Comparison of ENCODE assay signal across 22 cellular contexts in genomic region chr22:17871726-17872458, GRCh38.
DNase-seq lines count a peak whose midpoint lies in the region; ATAC-seq and TF ChIP-seq lines count a peak whose summit lies in the region.
"Had no signal": no experiment of that assay in that cellular context is flagged by ENCODE, and none has a peak within 500 bp of the region (broad histone marks: within the 10 kb centered on the region; RNA-seq: fewer than 3 reads in every experiment).

No MANE protein-coding gene starts in this region.

- H3K27ac ChIP-seq in caudate nucleus (ENCODE audit: low read depth, low read length) (peak overlapping the region; percentile 27), cardiac muscle cell (peak overlapping the region; percentile 13)
- H3K27ac ChIP-seq: neutrophil, sigmoid colon, upper lobe of right lung had no signal

- peaks cover 0 to 5% (median 4%) of the 10 kb centered on the region in 3 donors for H3K4me1 Mint-ChIP-seq in naive B cell
- H3K4me1 Mint-ChIP-seq in activated naive CD8-positive, alpha-beta T cell treated with anti-CD3 and anti-CD28 coated beads, Interleukin-2, amount 50 U/mL, for 24 hours: no peaks in the 10 kb centered on the region
- H3K4me1 Mint-ChIP-seq in activated T-helper 2 cell treated with anti-CD3 and anti-CD28 coated beads, Interferon-gamma antibody, Interleukin-2, Interleukin-4, amounts not matched to agents 10 μg/mL and 5 μg/mL and 100 μg/mL, durations not matched to agents 14 hours and 24 hours and 36 hours (ENCODE audit: low read depth): no peaks in the 10 kb centered on the region
- H3K4me1 Mint-ChIP-seq: endodermal cell had no signal

- no peaks in the 10 kb centered on the region for H3K27me3 Mint-ChIP-seq in naive B cell
- no peaks in the 10 kb centered on the region for H3K27me3 Mint-ChIP-seq in activated naive CD8-positive, alpha-beta T cell treated with anti-CD3 and anti-CD28 coated beads, Interleukin-2, amount 50 U/mL, for 24 hours
- no peaks in the 10 kb centered on the region for H3K27me3 Mint-ChIP-seq in activated T-helper 2 cell treated with anti-CD3 and anti-CD28 coated beads, Interferon-gamma antibody, Interleukin-2, Interleukin-4, amounts not matched to agents 10 μg/mL and 5 μg/mL and 100 μg/mL, durations not matched to agents 14 hours and 24 hours and 36 hours (ENCODE audit: low read depth)

- H3K27me3 ChIP-seq in cardiac muscle cell: no peaks in the 10 kb centered on the region
- H3K27me3 ChIP-seq: neutrophil, sigmoid colon, upper lobe of right lung had no signal

- intact Hi-C loops in activated T-helper 2 cell treated with anti-CD3 and anti-CD28 coated beads, Interferon-gamma antibody, Interleukin-2, Interleukin-4, amounts not matched to agents 10 μg/mL and 5 μg/mL and 100 μg/mL, durations not matched to agents 14 hours and 24 hours and 36 hours (cut with micrococcal nuclease): no loop called here

- no peak overlapping the region for H3K4me3 Mint-ChIP-seq in naive B cell
- no peak overlapping the region for H3K4me3 Mint-ChIP-seq in activated naive CD8-positive, alpha-beta T cell treated with anti-CD3 and anti-CD28 coated beads, Interleukin-2, amount 50 U/mL, for 24 hours
- no peak overlapping the region for H3K4me3 Mint-ChIP-seq in activated T-helper 2 cell treated with anti-CD3 and anti-CD28 coated beads, Interferon-gamma antibody, Interleukin-2, Interleukin-4, amounts not matched to agents 10 μg/mL and 5 μg/mL and 100 μg/mL, durations not matched to agents 14 hours and 24 hours and 36 hours (ENCODE audit: low read depth)
- H3K4me3 Mint-ChIP-seq: endodermal cell, HFFc6 had no signal

- H3K27ac Mint-ChIP-seq in naive B cell: peak overlapping the region; percentile 10 to 89 (median 70)
- H3K27ac Mint-ChIP-seq in activated naive CD8-positive, alpha-beta T cell treated with anti-CD3 and anti-CD28 coated beads, Interleukin-2, amount 50 U/mL, for 24 hours: no peak overlapping the region
- H3K27ac Mint-ChIP-seq in activated T-helper 2 cell treated with anti-CD3 and anti-CD28 coated beads, Interferon-gamma antibody, Interleukin-2, Interleukin-4, amounts not matched to agents 10 μg/mL and 5 μg/mL and 100 μg/mL, durations not matched to agents 14 hours and 24 hours and 36 hours: no peak overlapping the region
- H3K27ac Mint-ChIP-seq: endodermal cell, HFFc6 had no signal

- H3K9me3 Mint-ChIP-seq in naive B cell: no peaks in the 10 kb centered on the region
- H3K9me3 Mint-ChIP-seq in activated naive CD8-positive, alpha-beta T cell treated with anti-CD3 and anti-CD28 coated beads, Interleukin-2, amount 50 U/mL, for 24 hours: no peaks in the 10 kb centered on the region
- no peaks in the 10 kb centered on the region for H3K9me3 Mint-ChIP-seq in activated T-helper 2 cell treated with anti-CD3 and anti-CD28 coated beads, Interferon-gamma antibody, Interleukin-2, Interleukin-4, amounts not matched to agents 10 μg/mL and 5 μg/mL and 100 μg/mL, durations not matched to agents 14 hours and 24 hours and 36 hours
- H3K9me3 Mint-ChIP-seq: endodermal cell, HFFc6 had no signal

- no peak overlapping the region for H3K4me3 ChIP-seq in cardiac muscle cell
- H3K4me3 ChIP-seq: mucosa of descending colon, sigmoid colon, upper lobe of right lung had no signal

- TF ChIP-seq CTCF in cardiac muscle cell (IDR thresholded peaks at IDR 0.05; ENCODE audit: low read depth, low read length): no peak

- peaks cover 25 to 29% of the 10 kb centered on the region in 2 donors for H3K36me3 Mint-ChIP-seq in naive B cell
- peaks cover 17% of the 10 kb centered on the region for H3K36me3 Mint-ChIP-seq in activated naive CD8-positive, alpha-beta T cell treated with anti-CD3 and anti-CD28 coated beads, Interleukin-2, amount 50 U/mL, for 24 hours (ENCODE audit: low read depth)
- H3K36me3 Mint-ChIP-seq in activated T-helper 2 cell treated with anti-CD3 and anti-CD28 coated beads, Interferon-gamma antibody, Interleukin-2, Interleukin-4, amounts not matched to agents 10 μg/mL and 5 μg/mL and 100 μg/mL, durations not matched to agents 14 hours and 24 hours and 36 hours (ENCODE audit: low read depth): peaks cover 3% of the 10 kb centered on the region

- no peaks in the 10 kb centered on the region for H3K9me3 ChIP-seq in cardiac muscle cell (ENCODE audit: low read depth)
- H3K9me3 ChIP-seq: mucosa of descending colon, neutrophil, sigmoid colon, upper lobe of right lung had no signal

- ATAC-seq in naive B cell (ENCODE audit: low read depth in 2 of 2): no peak
- ATAC-seq in activated naive CD8-positive, alpha-beta T cell treated with anti-CD3 and anti-CD28 coated beads, Interleukin-2, amount 50 U/mL, for 24 hours: no peak
- no peak for ATAC-seq in GM18498 (IDR thresholded peaks at IDR 0.05; ENCODE audit: unreplicated experiment)
- no peak for ATAC-seq in GM18909 (IDR thresholded peaks at IDR 0.05; ENCODE audit: poor library complexity, unreplicated experiment)
- ATAC-seq: mucosa of descending colon, upper lobe of right lung had no signal

- DNase-seq in caudate nucleus (lab: John Stamatoyannopoulos, UW): peak in 57 of 61 donors; percentile 18 to 90 (median 64)
- no peak for DNase-seq in cardiac muscle cell (ENCODE audit: low read depth in 1 of 2, low spot score in 1 of 2)
- DNase-seq in naive B cell: no peak
- peak; percentile 87 for DNase-seq in superior temporal gyrus (ENCODE audit: extremely low spot score)
- DNase-seq in activated naive CD8-positive, alpha-beta T cell treated with anti-CD3 and anti-CD28 coated beads, Interleukin-2, amount 50 U/mL, for 24 hours: no peak
- no peak for DNase-seq in activated T-helper 2 cell treated with anti-CD3 and anti-CD28 coated beads, Interferon-gamma antibody, Interleukin-2, Interleukin-4, amounts not matched to agents 10 μg/mL and 5 μg/mL and 100 μg/mL, durations not matched to agents 14 hours and 24 hours and 36 hours (ENCODE audit: low spot score)
- DNase-seq: activated CD4-positive, alpha-beta T cell treated with anti-CD3 and anti-CD28 coated beads, Interleukin-2, amount 50 U/mL, for 4 hours; activated T-cell treated with anti-CD3 and anti-CD28 coated beads for 4 hours; amniotic stem cell; DND-41; endodermal cell; HFFc6; KBM-7; NCI-H1930; SHP77; sigmoid colon; stimulated activated naive CD4-positive, alpha-beta T cell treated with Interleukin-2 at 50 U/mL for 16 hours; upper lobe of right lung had no signal

- peaks cover 42% of the 10 kb centered on the region for H3K36me3 ChIP-seq in cardiac muscle cell
- H3K36me3 ChIP-seq: neutrophil had no signal

- H3K4me1 ChIP-seq in cardiac muscle cell (ENCODE audit: low read depth): peaks cover 15% of the 10 kb centered on the region
- H3K4me1 ChIP-seq: upper lobe of right lung had no signal

Comparison
In these comparisons a context has a peak if more than half of its experiments do, and no peak if none do; other contexts are left out.
1. DNase-seq: peak in caudate nucleus (57 of 61) and superior temporal gyrus (single experiment); none in cardiac muscle cell (0 of 2), naive B cell (single experiment), activated naive CD8-positive, alpha-beta T cell treated with anti-CD3 and anti-CD28 coated beads, Interleukin-2, amount 50 U/mL, for 24 hours (single experiment) and activated T-helper 2 cell treated with anti-CD3 and anti-CD28 coated beads, Interferon-gamma antibody, Interleukin-2, Interleukin-4, amounts not matched to agents 10 μg/mL and 5 μg/mL and 100 μg/mL, durations not matched to agents 14 hours and 24 hours and 36 hours (single experiment).
2. H3K27ac Mint-ChIP-seq: peak in naive B cell (6 of 6); none in activated naive CD8-positive, alpha-beta T cell treated with anti-CD3 and anti-CD28 coated beads, Interleukin-2, amount 50 U/mL, for 24 hours (single experiment) and activated T-helper 2 cell treated with anti-CD3 and anti-CD28 coated beads, Interferon-gamma antibody, Interleukin-2, Interleukin-4, amounts not matched to agents 10 μg/mL and 5 μg/mL and 100 μg/mL, durations not matched to agents 14 hours and 24 hours and 36 hours (single experiment).